Comparison of ENCODE assay signal across 13 cellular contexts in genomic region chr2:223585691-223586090, GRCh38. TPM values are rescaled to one million over a fixed set of nuclear protein-coding genes. Genes with fewer than 3 reads are reported as not detected.
DNase-seq lines count a peak whose midpoint lies in the region; TF ChIP-seq lines count a peak whose summit lies in the region.
"Had no signal": no experiment of that assay in that cellular context is flagged by ENCODE, and none has a peak within 500 bp of the region (broad histone marks: within the 10 kb centered on the region; RNA-seq: fewer than 3 reads in every experiment).

No MANE protein-coding gene starts in this region.

- no peaks in the 10 kb centered on the region for H3K9me3 ChIP-seq in effector memory CD4-positive, alpha-beta T cell (ENCODE audit: control insufficient read depth, low read length)
- no peaks in the 10 kb centered on the region for H3K9me3 ChIP-seq in SJCRH30 (replicated peaks)

- H3K27ac Mint-ChIP-seq in brain (peak overlapping the region in 4 of 5 experiments; percentile 6 to 75 (median 62)), osteocyte (ENCODE audit: unreplicated experiment) (peak overlapping the region; percentile 70)
- H3K27ac Mint-ChIP-seq: stimulated activated naive B cell treated with anti-CD40 and anti-IgM and Interleukin-4, amounts not matched to agents 10 μg/mL and 1 μg/mL and 100 μg/mL, for 72 hours had no signal

- in situ Hi-C loops in GM13976 (cut with MboI; ENCODE audit: low sequenced_read_pairs, unreplicated experiment) = no loop called here

- peak overlapping the region in 4 of 5 experiments; percentile 34 to 49 (median 40) for H3K4me3 Mint-ChIP-seq in brain
- H3K4me3 Mint-ChIP-seq in osteocyte (ENCODE audit: unreplicated experiment) = no peak overlapping the region
- H3K4me3 Mint-ChIP-seq: stimulated activated naive B cell treated with anti-CD40 and anti-IgM and Interleukin-4, amounts not matched to agents 10 μg/mL and 1 μg/mL and 100 μg/mL, for 72 hours had no signal

- TF ChIP-seq CTCF in brain (conservative IDR thresholded peaks at IDR 0.05) (no peak), osteocyte (IDR thresholded peaks at IDR 0.05) (no peak), GM13976 (IDR thresholded peaks at IDR 0.05; ENCODE audit: borderline replicate concordance, control extremely low read depth, extremely low read depth, insufficient read depth, missing control alignments) (no peak)

- no peaks in the 10 kb centered on the region for H3K27me3 ChIP-seq in effector memory CD4-positive, alpha-beta T cell (replicated peaks; ENCODE audit: control insufficient read depth, insufficient read depth, low read length, poor library complexity, severe bottlenecking)
- no peaks in the 10 kb centered on the region for H3K27me3 ChIP-seq in SJCRH30

- no peak overlapping the region for H3K27ac ChIP-seq in effector memory CD4-positive, alpha-beta T cell (ENCODE audit: insufficient read depth, low read length, poor library complexity, severe bottlenecking)
- no peak overlapping the region for H3K27ac ChIP-seq in SJCRH30
- H3K27ac ChIP-seq: KMS-11, SK-N-MC had no signal

- H3K9me3 Mint-ChIP-seq in brain = no peaks in the 10 kb centered on the region
- H3K9me3 Mint-ChIP-seq in osteocyte (ENCODE audit: unreplicated experiment) = no peaks in the 10 kb centered on the region
- H3K9me3 Mint-ChIP-seq: stimulated activated naive B cell treated with anti-CD40 and anti-IgM and Interleukin-4, amounts not matched to agents 10 μg/mL and 1 μg/mL and 100 μg/mL, for 72 hours had no signal

- no peaks in the 10 kb centered on the region for H3K36me3 ChIP-seq in effector memory CD4-positive, alpha-beta T cell (ENCODE audit: control insufficient read depth, insufficient read depth, low read length)
- H3K36me3 ChIP-seq in SJCRH30 = no peaks in the 10 kb centered on the region

- no peak overlapping the region for H3K4me3 ChIP-seq in effector memory CD4-positive, alpha-beta T cell (ENCODE audit: insufficient read depth, low read depth, low read length, poor library complexity, severe bottlenecking)
- H3K4me3 ChIP-seq in SJCRH30 = no peak overlapping the region

- no peaks in the 10 kb centered on the region for H3K4me1 ChIP-seq in effector memory CD4-positive, alpha-beta T cell (ENCODE audit: control insufficient read depth, insufficient read depth, low read length, poor library complexity, severe bottlenecking)
- no peaks in the 10 kb centered on the region for H3K4me1 ChIP-seq in SJCRH30

- DNase-seq in HT1080 (ENCODE audit: low read depth) (peak; percentile 22), NCI-H345 (lab: John Stamatoyannopoulos, UW) (peak; percentile 87), osteocyte (ENCODE audit: extremely low spot score, unreplicated experiment) (no peak), GM13976 (ENCODE audit: low spot score) (no peak), SJCRH30 (no peak)
- DNase-seq in activated naive CD4-positive, alpha-beta T cell (lab: John Stamatoyannopoulos, UW) = no peak
- DNase-seq in effector memory CD4-positive, alpha-beta T cell = no peak
- DNase-seq: amniotic stem cell; midbrain; stimulated activated naive B cell treated with anti-CD40 and anti-IgM and Interleukin-4, amounts not matched to agents 10 μg/mL and 1 μg/mL and 100 μg/mL, for 72 hours had no signal

- no peaks in the 10 kb centered on the region for H3K36me3 Mint-ChIP-seq in brain
- no peaks in the 10 kb centered on the region for H3K36me3 Mint-ChIP-seq in osteocyte (ENCODE audit: unreplicated experiment)
- H3K36me3 Mint-ChIP-seq: stimulated activated naive B cell treated with anti-CD40 and anti-IgM and Interleukin-4, amounts not matched to agents 10 μg/mL and 1 μg/mL and 100 μg/mL, for 72 hours had no signal

- H3K27me3 Mint-ChIP-seq in brain = no peaks in the 10 kb centered on the region
- no peaks in the 10 kb centered on the region for H3K27me3 Mint-ChIP-seq in osteocyte (ENCODE audit: unreplicated experiment)

- H3K4me1 Mint-ChIP-seq in brain = peaks cover 53% of the 10 kb centered on the region
- peaks cover 49% of the 10 kb centered on the region for H3K4me1 Mint-ChIP-seq in osteocyte (ENCODE audit: unreplicated experiment)
- H3K4me1 Mint-ChIP-seq: stimulated activated naive B cell treated with anti-CD40 and anti-IgM and Interleukin-4, amounts not matched to agents 10 μg/mL and 1 μg/mL and 100 μg/mL, for 72 hours had no signal

RNA-seq across cellular contexts. Expression of gene SCG2, which starts 16.5 kb away (rescaled TPM):
- total RNA-seq in HT1080 (2014; rRNA removed; shearing (Covaris generic)) = 4.6 and 8.2 TPM in 2 replicates
- 4.4 and 5.8 TPM in 2 replicates for polyA plus RNA-seq in HT1080 (2015; cell fraction: cytosol; rRNA removed)
- polyA plus RNA-seq in HT1080 (2015; cell fraction: nucleus; rRNA removed) = 17.2 and 22.1 TPM in 2 replicates
- 63.4 TPM for polyA plus RNA-seq in brain (ENCODE audit: insufficient read depth, low read depth, low replicate concordance)
- 132 and 134 TPM in 2 replicates for total RNA-seq in osteocyte
- not detected in 2 replicates for total RNA-seq in SJCRH30 (2014; rRNA removed; shearing (Covaris generic))

Comparison
In these comparisons a context has a peak if more than half of its experiments do, and no peak if none do; other contexts are left out.
1. DNase-seq: peak in HT1080 (single experiment) and NCI-H345 (single experiment); none in osteocyte (single experiment), GM13976 (single experiment), activated naive CD4-positive, alpha-beta T cell (0 of 4), effector memory CD4-positive, alpha-beta T cell (0 of 3) and SJCRH30 (0 of 2).
2. RNA of gene SCG2, which starts 16.5 kb away (total RNA-seq): 132 to 134 TPM in osteocyte; 4.6 to 8.2 TPM in HT1080 and not detected in SJCRH30; every median in the first group is over 10 times any median in the second.